20 cellular contexts compared by ENCODE assay signal in the genomic region with DNA sequence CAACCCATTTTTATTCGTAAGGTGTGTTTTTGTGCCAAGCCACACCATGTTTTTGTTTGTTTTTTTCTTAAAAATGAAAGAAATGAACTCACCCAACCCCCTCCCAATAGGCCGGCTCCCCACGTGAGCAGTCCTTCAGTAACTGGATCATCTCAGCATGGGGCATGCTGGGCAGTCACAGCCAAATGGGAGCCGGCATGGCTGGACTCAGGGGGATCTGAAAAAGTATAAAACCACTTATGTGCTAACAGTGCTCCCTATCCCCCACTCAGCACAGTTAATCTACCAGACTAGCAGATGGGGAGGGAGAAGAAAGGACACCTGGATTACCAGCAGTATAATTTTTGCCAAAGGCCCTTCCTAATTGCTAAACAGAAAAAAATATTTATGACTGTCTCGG. TPM values are rescaled to one million over a fixed set of nuclear protein-coding genes. Genes with fewer than 3 reads are reported as not detected.
DNase-seq lines count a peak whose midpoint lies in the region; ATAC-seq and TF ChIP-seq lines count a peak whose summit lies in the region.
"Had no signal": no experiment of that assay in that cellular context is flagged by ENCODE, and none has a peak within 500 bp of the region (broad histone marks: within the 10 kb centered on the region; RNA-seq: fewer than 3 reads in every experiment).

No MANE protein-coding gene starts in this region.

- CTCF ChIA-PET in activated CD8-positive, alpha-beta memory T cell treated with anti-CD3 and anti-CD28 coated beads, Interleukin-2, amount 10 ng/mL, durations not matched to agents 7 days and 5 days (lab: Charles Lee): no interaction called here
- CTCF ChIA-PET in naive thymus-derived CD4-positive, alpha-beta T cell (lab: Charles Lee): no interaction called here

- peaks cover 16% of the 10 kb centered on the region; the same call in 2 of the 3 replicates for H3K4me1 Mint-ChIP-seq in GM23338
- H3K4me1 Mint-ChIP-seq in activated CD8-positive, alpha-beta memory T cell treated with anti-CD3 and anti-CD28 coated beads, Interleukin-2, amount 10 ng/mL, durations not matched to agents 7 days and 5 days: peaks cover 7% of the 10 kb centered on the region
- H3K4me1 Mint-ChIP-seq in naive thymus-derived CD4-positive, alpha-beta T cell: peaks cover 11 to 28% (median 27%) of the 10 kb centered on the region in 7 donors

- H3K36me3 ChIP-seq in GM23338 (ENCODE audit: insufficient read depth) (peaks cover 41% of the 10 kb centered on the region), neuronal stem cell (replicated peaks in 1 of 2; ENCODE audit: control insufficient read depth in 2 of 2, insufficient read depth in 2 of 2, low read length in 2 of 2) (peaks cover 21 to 99% of the 10 kb centered on the region in 2 donors)
- H3K36me3 ChIP-seq in naive thymus-derived CD4-positive, alpha-beta T cell (ENCODE audit: control insufficient read depth in 2 of 3, insufficient read depth in 3 of 3, low read length in 3 of 3): peaks cover 4 to 71% (median 23%) of the 10 kb centered on the region in 3 experiments

- H3K18ac ChIP-seq in neuronal stem cell (ENCODE audit: low read length): no peak overlapping the region

- no peak overlapping the region for H2BK12ac ChIP-seq in neuronal stem cell (ENCODE audit: low read length)

- H2BK15ac ChIP-seq in neuronal stem cell (ENCODE audit: low read length): no peak overlapping the region

- DNase-seq in GM23338 (ENCODE audit: low spot score) (no peak), NCI-H82 treated with DMSO at 0.1 percent for 48 hours (lab: John Stamatoyannopoulos, UW; ENCODE audit: unreplicated experiment) (peak; percentile 91), dorsolateral prefrontal cortex (peak in 1 of 10 donors; percentile 24), neuronal stem cell (ENCODE audit: low spot score) (no peak), RPMI8226 (no peak), NCI-H748 treated with DMSO at 0.1 percent for 48 hours (lab: John Stamatoyannopoulos, UW) (no peak)
- DNase-seq in activated CD8-positive, alpha-beta memory T cell treated with anti-CD3 and anti-CD28 coated beads, Interleukin-2, amount 10 ng/mL, durations not matched to agents 7 days and 5 days: no peak
- no peak for DNase-seq in naive thymus-derived CD4-positive, alpha-beta T cell
- DNase-seq: activated CD4-positive, alpha-beta T cell treated with anti-CD3 and anti-CD28 coated beads for 36 hours; cerebellar nuclear complex; COR-L47; EL; foreskin keratinocyte; KG1; NCI-H2081 treated with DMSO at 0.1 percent for 48 hours; sigmoid colon; stimulated activated CD4-positive, alpha-beta T cell treated with anti-CD3 and anti-CD28 coated beads, Interleukin-1b, Interleukin-23, amount 100 ng/mL, for 48 hours; stimulated activated naive CD8-positive, alpha-beta T cell treated with anti-CD3 and anti-CD28 coated beads, Interleukin-15, amount 100 ng/mL, for 72 hours; upper lobe of left lung had no signal

- no peaks in the 10 kb centered on the region for H3K9me3 ChIP-seq in neuronal stem cell (replicated peaks in 1 of 2; ENCODE audit: control insufficient read depth in 2 of 2, insufficient read depth in 1 of 2, low read depth in 1 of 2, low read length in 2 of 2)
- H3K9me3 ChIP-seq in naive thymus-derived CD4-positive, alpha-beta T cell (ENCODE audit: control insufficient read depth in 2 of 3, low read length in 3 of 3): no peaks in the 10 kb centered on the region
- H3K9me3 ChIP-seq: sigmoid colon, upper lobe of left lung had no signal

- H3K9ac ChIP-seq in neuronal stem cell (ENCODE audit: low read depth, low read length, poor library complexity): no peak overlapping the region

- POLR2A ChIA-PET in naive thymus-derived CD4-positive, alpha-beta T cell (lab: Charles Lee): no interaction called here

- TF ChIP-seq CTCF in GM23338 (conservative IDR thresholded peaks at IDR 0.05; ENCODE audit: low read depth in 2 of 2) (no peak), dorsolateral prefrontal cortex (IDR thresholded peaks at IDR 0.05 in 54 of 56, conservative IDR thresholded peaks at IDR 0.05 in 2 of 56; ENCODE audit: low read depth in 1 of 56, partially characterized antibody in 56 of 56) (no peak)

- no peaks in the 10 kb centered on the region for H3K9me3 Mint-ChIP-seq in GM23338
- no peaks in the 10 kb centered on the region for H3K9me3 Mint-ChIP-seq in activated CD8-positive, alpha-beta memory T cell treated with anti-CD3 and anti-CD28 coated beads, Interleukin-2, amount 10 ng/mL, durations not matched to agents 7 days and 5 days (ENCODE audit: low read depth)
- H3K9me3 Mint-ChIP-seq in naive thymus-derived CD4-positive, alpha-beta T cell: peaks cover 0 to 2% (median 0%) of the 10 kb centered on the region in 11 donors
- H3K9me3 Mint-ChIP-seq: activated T-helper 17 cell treated with anti-CD3 and anti-CD28 coated beads, Interleukin-2, amount 50 U/mL, for 72 hours; stimulated activated naive CD8-positive, alpha-beta T cell treated with anti-CD3 and anti-CD28 coated beads, Interleukin-15, amount 100 ng/mL, for 72 hours had no signal

- H2AFZ ChIP-seq in GM23338 (no peak overlapping the region), neuronal stem cell (ENCODE audit: low read length) (no peak overlapping the region)

- H4K20me1 ChIP-seq in GM23338 (replicated peaks; ENCODE audit: insufficient read depth): peaks cover 21% of the 10 kb centered on the region

- no peak overlapping the region for H3K23ac ChIP-seq in neuronal stem cell (ENCODE audit: low read depth, low read length, poor library complexity)

- H3K4me3 Mint-ChIP-seq in GM23338: no peak overlapping the region; the same call in 2 of the 3 replicates
- H3K4me3 Mint-ChIP-seq in activated CD8-positive, alpha-beta memory T cell treated with anti-CD3 and anti-CD28 coated beads, Interleukin-2, amount 10 ng/mL, durations not matched to agents 7 days and 5 days: no peak overlapping the region
- no peak overlapping the region for H3K4me3 Mint-ChIP-seq in naive thymus-derived CD4-positive, alpha-beta T cell
- H3K4me3 Mint-ChIP-seq: activated CD4-positive, alpha-beta T cell treated with anti-CD3 and anti-CD28 coated beads for 36 hours; activated T-helper 17 cell treated with anti-CD3 and anti-CD28 coated beads, Interleukin-2, amount 50 U/mL, for 72 hours; stimulated activated naive CD8-positive, alpha-beta T cell treated with anti-CD3 and anti-CD28 coated beads, Interleukin-15, amount 100 ng/mL, for 72 hours had no signal

- H3K9me2 ChIP-seq in GM23338 (ENCODE audit: insufficient read depth): no peaks in the 10 kb centered on the region

- H3K14ac ChIP-seq in neuronal stem cell (ENCODE audit: low read length): no peak overlapping the region

- no peaks in the 10 kb centered on the region for H3K27me3 ChIP-seq in GM23338 (ENCODE audit: insufficient read depth)
- no peaks in the 10 kb centered on the region for H3K27me3 ChIP-seq in dorsolateral prefrontal cortex
- H3K27me3 ChIP-seq in neuronal stem cell (ENCODE audit: control insufficient read depth in 3 of 3, insufficient read depth in 3 of 3, low read depth in 1 of 3, low read length in 3 of 3): no peaks in the 10 kb centered on the region
- H3K27me3 ChIP-seq in naive thymus-derived CD4-positive, alpha-beta T cell (ENCODE audit: control insufficient read depth in 2 of 2, insufficient read depth in 2 of 2, low read length in 2 of 2): no peaks in the 10 kb centered on the region
- H3K27me3 ChIP-seq: foreskin keratinocyte, sigmoid colon, upper lobe of left lung had no signal

- H3K27me3 Mint-ChIP-seq in GM23338 (ENCODE audit: insufficient read depth, low read depth, poor library complexity): no peaks in the 10 kb centered on the region
- H3K27me3 Mint-ChIP-seq in activated CD8-positive, alpha-beta memory T cell treated with anti-CD3 and anti-CD28 coated beads, Interleukin-2, amount 10 ng/mL, durations not matched to agents 7 days and 5 days: no peaks in the 10 kb centered on the region
- no peaks in the 10 kb centered on the region for H3K27me3 Mint-ChIP-seq in naive thymus-derived CD4-positive, alpha-beta T cell
- H3K27me3 Mint-ChIP-seq: activated CD4-positive, alpha-beta T cell treated with anti-CD3 and anti-CD28 coated beads for 36 hours; activated T-helper 17 cell treated with anti-CD3 and anti-CD28 coated beads, Interleukin-2, amount 50 U/mL, for 72 hours; stimulated activated naive CD8-positive, alpha-beta T cell treated with anti-CD3 and anti-CD28 coated beads, Interleukin-15, amount 100 ng/mL, for 72 hours had no signal

- no peak overlapping the region for H3K4ac ChIP-seq in neuronal stem cell (ENCODE audit: low read length)

- H4K8ac ChIP-seq in neuronal stem cell (ENCODE audit: low read depth, low read length): no peak overlapping the region

- H3F3A ChIP-seq in GM23338 (replicated peaks; ENCODE audit: low read depth): no peaks in the 10 kb centered on the region

- H3K36me3 Mint-ChIP-seq in GM23338 (ENCODE audit: low read depth): peaks cover 75% of the 10 kb centered on the region
- H3K36me3 Mint-ChIP-seq in activated CD8-positive, alpha-beta memory T cell treated with anti-CD3 and anti-CD28 coated beads, Interleukin-2, amount 10 ng/mL, durations not matched to agents 7 days and 5 days: peaks cover 63% of the 10 kb centered on the region
- peaks cover 17 to 49% (median 28%) of the 10 kb centered on the region in 5 donors for H3K36me3 Mint-ChIP-seq in naive thymus-derived CD4-positive, alpha-beta T cell

- H2BK5ac ChIP-seq in neuronal stem cell (ENCODE audit: low read length): peak overlapping the region; percentile 60

- no peak overlapping the region for H4K91ac ChIP-seq in neuronal stem cell (ENCODE audit: low read depth, low read length, poor library complexity)

- H3K79me2 ChIP-seq in GM23338 (replicated peaks; ENCODE audit: insufficient read depth): peaks cover 89% of the 10 kb centered on the region

- WGBS in neuronal stem cell (ENCODE audit: extremely low coverage in 2 of 2, insufficient read length in 2 of 2, insufficient replicate concordance in 1 of 2), 2 donors: no CpG with 5 or more reads among the region's 5 CpGs

- H3K4me2 ChIP-seq in GM23338: no peak overlapping the region
- no peak overlapping the region for H3K4me2 ChIP-seq in neuronal stem cell (ENCODE audit: insufficient read depth, low read length, poor library complexity, severe bottlenecking)

- H3K4me3 ChIP-seq in GM23338 (no peak overlapping the region), dorsolateral prefrontal cortex (no peak overlapping the region), neuronal stem cell (ENCODE audit: low read length in 2 of 2) (no peak overlapping the region)
- no peak overlapping the region for H3K4me3 ChIP-seq in naive thymus-derived CD4-positive, alpha-beta T cell (ENCODE audit: low read length)
- H3K4me3 ChIP-seq: sigmoid colon, upper lobe of left lung had no signal

- intact Hi-C loops in dorsolateral prefrontal cortex (cut with DNase I): no loop called here
- intact Hi-C loops in naive thymus-derived CD4-positive, alpha-beta T cell (cut with micrococcal nuclease): no loop called here

- no peak overlapping the region for H3K27ac ChIP-seq in GM23338 (ENCODE audit: low read depth)
- H3K27ac ChIP-seq in dorsolateral prefrontal cortex: peak overlapping the region in 33 of 59 donors; percentile 3 to 69 (median 42)
- no peak overlapping the region for H3K27ac ChIP-seq in neuronal stem cell (replicated peaks; ENCODE audit: low read length)
- no peak overlapping the region for H3K27ac ChIP-seq in naive thymus-derived CD4-positive, alpha-beta T cell (ENCODE audit: low read depth, low read length)
- H3K27ac ChIP-seq: foreskin keratinocyte, sigmoid colon, upper lobe of left lung had no signal

- H2BK120ac ChIP-seq in neuronal stem cell (ENCODE audit: low read depth, low read length): no peak overlapping the region

- peaks cover 2% of the 10 kb centered on the region for H3K79me1 ChIP-seq in neuronal stem cell (ENCODE audit: low read depth, low read length)

- peak overlapping the region; percentile 64 for H3K27ac Mint-ChIP-seq in GM23338
- H3K27ac Mint-ChIP-seq in activated CD8-positive, alpha-beta memory T cell treated with anti-CD3 and anti-CD28 coated beads, Interleukin-2, amount 10 ng/mL, durations not matched to agents 7 days and 5 days: no peak overlapping the region
- peak overlapping the region in 1 of 9 donors; percentile 70 for H3K27ac Mint-ChIP-seq in naive thymus-derived CD4-positive, alpha-beta T cell
- H3K27ac Mint-ChIP-seq: activated CD4-positive, alpha-beta T cell treated with anti-CD3 and anti-CD28 coated beads for 36 hours; activated T-helper 17 cell treated with anti-CD3 and anti-CD28 coated beads, Interleukin-2, amount 50 U/mL, for 72 hours had no signal

- ATAC-seq in GM23338: peak; percentile 82
- ATAC-seq in activated CD8-positive, alpha-beta memory T cell treated with anti-CD3 and anti-CD28 coated beads, Interleukin-2, amount 10 ng/mL, durations not matched to agents 7 days and 5 days: no peak
- no peak for ATAC-seq in naive thymus-derived CD4-positive, alpha-beta T cell
- ATAC-seq: activated CD4-positive, alpha-beta T cell treated with anti-CD3 and anti-CD28 coated beads for 36 hours; activated T-helper 17 cell treated with anti-CD3 and anti-CD28 coated beads, Interleukin-2, amount 50 U/mL, for 72 hours; foreskin keratinocyte; stimulated activated naive CD8-positive, alpha-beta T cell treated with anti-CD3 and anti-CD28 coated beads, Interleukin-15, amount 100 ng/mL, for 72 hours had no signal

- H2AK5ac ChIP-seq in neuronal stem cell (ENCODE audit: low read depth, low read length): no peak overlapping the region

- H3K4me1 ChIP-seq in GM23338 (ENCODE audit: insufficient read depth) (peaks cover 5% of the 10 kb centered on the region; the same call in 1 of the 2 replicates), neuronal stem cell (ENCODE audit: control insufficient read depth in 2 of 2, insufficient read depth in 1 of 2, low read depth in 1 of 2, low read length in 2 of 2) (peaks cover 0 to 1% of the 10 kb centered on the region in 2 donors)
- no peaks in the 10 kb centered on the region for H3K4me1 ChIP-seq in naive thymus-derived CD4-positive, alpha-beta T cell (ENCODE audit: control insufficient read depth in 2 of 2, insufficient read depth in 2 of 2, low read length in 2 of 2)
- H3K4me1 ChIP-seq: foreskin keratinocyte, upper lobe of left lung had no signal

RNA-seq across cellular contexts. Expression of a gene that starts 39.3 kb away (rescaled TPM):
- total RNA-seq in GM23338 (2014; rRNA removed; shearing (Covaris generic)): 65.5 and 70.7 TPM in 2 replicates
- polyA plus RNA-seq in GM23338 (2016; fragmentation: Nextera tagmentation; extraction: Ambion mirVana): 35.8 and 40.4 TPM in 2 replicates
- 10 to 100 TPM; 54.8 to 75.4 (median 63.6) TPM for total RNA-seq in dorsolateral prefrontal cortex
- 47.6 TPM for polyA plus RNA-seq in neuronal stem cell (2013, experiment 1 of 2)
- 47.3 TPM for polyA plus RNA-seq in neuronal stem cell (2013, experiment 2 of 2)
- 100 to 1,000 TPM; 112 to 129 TPM for total RNA-seq in activated CD8-positive, alpha-beta memory T cell treated with anti-CD3 and anti-CD28 coated beads, Interleukin-2, amount 10 ng/mL, durations not matched to agents 7 days and 5 days
- 10 to 100 TPM; 44.7 to 90.3 (median 66.7) TPM for total RNA-seq in naive thymus-derived CD4-positive, alpha-beta T cell
- polyA plus RNA-seq in naive thymus-derived CD4-positive, alpha-beta T cell: 10 to 100 TPM; 14.7 to 32.5 TPM

RNA-seq across cellular contexts. Expression of a gene that starts 49.2 kb away (rescaled TPM):
- total RNA-seq in GM23338 (2014; rRNA removed; shearing (Covaris generic)): 4.2 and 5.5 TPM in 2 replicates
- 1.3 and 1.8 TPM in 2 replicates for polyA plus RNA-seq in GM23338 (2016; fragmentation: Nextera tagmentation; extraction: Ambion mirVana)
- total RNA-seq in dorsolateral prefrontal cortex: 10 to 100 TPM in 2 of 120 experiments, 1 to 10 TPM in 118; 1.1 to 15.0 (median 3.9) TPM
- 3.7 TPM for polyA plus RNA-seq in neuronal stem cell (2013, experiment 1 of 2)
- polyA plus RNA-seq in neuronal stem cell (2013, experiment 2 of 2): 3.6 TPM
- total RNA-seq in activated CD8-positive, alpha-beta memory T cell treated with anti-CD3 and anti-CD28 coated beads, Interleukin-2, amount 10 ng/mL, durations not matched to agents 7 days and 5 days: not detected
- total RNA-seq in naive thymus-derived CD4-positive, alpha-beta T cell: under 1 TPM in 3 of 5 experiments, not detected in 2; 0.15 to 0.24 (median 0.22) TPM
- polyA plus RNA-seq in naive thymus-derived CD4-positive, alpha-beta T cell: under 1 TPM; 0.07 to 0.18 TPM
- total RNA-seq: activated T-helper 17 cell treated with anti-CD3 and anti-CD28 coated beads, Interleukin-2, amount 50 U/mL, for 72 hours had no signal

Comparison
In these comparisons a context has a peak if more than half of its experiments do, and no peak if none do; other contexts are left out.
1. H3K27ac ChIP-seq: peak in dorsolateral prefrontal cortex (33 of 59); none in GM23338 (single experiment), neuronal stem cell (single experiment) and naive thymus-derived CD4-positive, alpha-beta T cell (single experiment).